In the genomic region with DNA sequence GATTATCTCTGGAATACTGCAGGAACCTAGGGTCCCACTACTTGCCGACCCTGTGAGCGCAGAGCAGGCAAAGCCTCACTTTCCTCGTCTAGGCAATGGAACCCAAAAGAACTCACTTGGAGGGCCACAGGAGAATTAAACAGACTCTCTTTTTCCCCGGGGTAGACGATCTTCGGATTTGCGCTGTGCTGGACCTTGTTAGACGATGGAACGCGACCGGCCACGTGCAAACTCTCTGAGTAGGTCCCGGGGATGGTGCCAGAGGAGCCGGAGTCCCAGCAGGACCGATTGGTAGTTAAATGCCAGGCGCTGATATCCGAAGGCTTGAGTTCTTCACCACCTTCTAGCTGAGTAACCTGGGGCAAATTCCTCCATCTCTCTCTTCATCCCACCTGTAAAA, we compare ENCODE assay signal across 8 cellular contexts. TPM values are rescaled to one million over a fixed set of nuclear protein-coding genes. Genes with fewer than 3 reads are reported as not detected.
DNase-seq lines count a peak whose midpoint lies in the region; ATAC-seq and TF ChIP-seq lines count a peak whose summit lies in the region.

No MANE protein-coding gene starts in this region.

- ATAC-seq in left cardiac atrium: no peak
- ATAC-seq in central memory CD8-positive, alpha-beta T cell (replicated peaks; ENCODE audit: extremely low read depth, poor library complexity, severe bottlenecking): no peak

- H3K4me1 ChIP-seq in left ventricle myocardium inferior (peaks cover 26% of the 10 kb centered on the region), mesodermal cell (ENCODE audit: control insufficient read depth, insufficient read depth, low read length, poor library complexity, severe bottlenecking) (peaks cover 5% of the 10 kb centered on the region), vagina (peaks cover 24% of the 10 kb centered on the region), uterus (no peaks in the 10 kb centered on the region)

- H3K4me1 Mint-ChIP-seq in central memory CD8-positive, alpha-beta T cell: peaks cover 11% of the 10 kb centered on the region

- H3K27ac Mint-ChIP-seq in central memory CD8-positive, alpha-beta T cell (ENCODE audit: low read depth): no peak overlapping the region

- WGBS in mesodermal cell (ENCODE audit: insufficient coverage in 2 of 2), 2 experiments: 7 to 12% methylated on average over 14 to 17 of the region's 17 CpGs

- H3K27me3 ChIP-seq in left ventricle myocardium inferior (ENCODE audit: low read depth) (peaks cover 98% of the 10 kb centered on the region), vagina (no peaks in the 10 kb centered on the region), uterus (no peaks in the 10 kb centered on the region)

- H3K9me3 Mint-ChIP-seq in central memory CD8-positive, alpha-beta T cell: no peaks in the 10 kb centered on the region

- H3K36me3 ChIP-seq in left ventricle myocardium inferior (no peaks in the 10 kb centered on the region), mesodermal cell (ENCODE audit: control insufficient read depth, insufficient read depth, low read length) (no peaks in the 10 kb centered on the region), vagina (no peaks in the 10 kb centered on the region), uterus (no peaks in the 10 kb centered on the region)

- TF ChIP-seq CTCF in left ventricle myocardium inferior (IDR thresholded peaks at IDR 0.05; ENCODE audit: borderline replicate concordance) (no peak), vagina (IDR thresholded peaks at IDR 0.05) (no peak), uterus (IDR thresholded peaks at IDR 0.05) (no peak)

- no peaks in the 10 kb centered on the region for H3K9me3 ChIP-seq in left ventricle myocardium inferior (replicated peaks)
- H3K9me3 ChIP-seq in mesodermal cell (ENCODE audit: control insufficient read depth, low read length): no peaks in the 10 kb centered on the region
- no peaks in the 10 kb centered on the region for H3K9me3 ChIP-seq in vagina
- no peaks in the 10 kb centered on the region for H3K9me3 ChIP-seq in uterus

- peaks cover 93% of the 10 kb centered on the region for H3K27me3 Mint-ChIP-seq in central memory CD8-positive, alpha-beta T cell

- H3K4me3 ChIP-seq in left ventricle myocardium inferior: peak overlapping the region; percentile 67
- H3K4me3 ChIP-seq in mesodermal cell (ENCODE audit: extremely low read depth, insufficient read depth, low read length, poor library complexity, severe bottlenecking): peak overlapping the region; percentile 49
- H3K4me3 ChIP-seq in vagina: peak overlapping the region; percentile 10 to 43
- H3K4me3 ChIP-seq in uterus: peak overlapping the region in 1 of 2 donors; percentile 22

- H3K4me3 Mint-ChIP-seq in central memory CD8-positive, alpha-beta T cell: peak overlapping the region; percentile 54

- no peak for DNase-seq in left ventricle myocardium inferior
- no peak for DNase-seq in left cardiac atrium
- no peak for DNase-seq in central memory CD8-positive, alpha-beta T cell (ENCODE audit: low spot score in 2 of 2)
- no peak for DNase-seq in vagina (ENCODE audit: extremely low spot score in 2 of 2)
- DNase-seq in uterus: no peak
- DNase-seq in cerebellar nuclear complex (lab: John Stamatoyannopoulos, UW): no peak
- no peak for DNase-seq in NCI-H146 treated with DMSO at 0.1 percent for 48 hours (lab: John Stamatoyannopoulos, UW; ENCODE audit: unreplicated experiment)

- intact Hi-C loops in left ventricle myocardium inferior (cut with micrococcal nuclease): no loop called here
- intact Hi-C loops in left cardiac atrium (cut with DNase I): no loop called here
- intact Hi-C loops in vagina (cut with DNase I): no loop called here
- intact Hi-C loops in uterus (cut with DNase I; ENCODE audit: low total_unique reads): no loop called here

- no peak overlapping the region for H3K27ac ChIP-seq in left ventricle myocardium inferior (replicated peaks)
- no peak overlapping the region for H3K27ac ChIP-seq in mesodermal cell (ENCODE audit: low read depth, low read length, severe bottlenecking)
- H3K27ac ChIP-seq in vagina: no peak overlapping the region
- H3K27ac ChIP-seq in uterus: no peak overlapping the region

- peaks cover 2% of the 10 kb centered on the region for H3K36me3 Mint-ChIP-seq in central memory CD8-positive, alpha-beta T cell (ENCODE audit: insufficient read depth)

- TF ChIP-seq POLR2A in vagina (IDR thresholded peaks at IDR 0.05): no peak
- TF ChIP-seq POLR2A in uterus (IDR thresholded peaks at IDR 0.05): no peak

RNA-seq across cellular contexts. Expression of a gene that starts 1.0 kb away (rescaled TPM):
- total RNA-seq in left ventricle myocardium inferior (8.4 TPM), left cardiac atrium (1 to 10 TPM; 1.3 to 3.3 TPM), vagina (4.7 TPM), uterus (10 to 100 TPM in 1 of 4 donors, 1 to 10 TPM in 3; 1.0 to 11.5 (median 5.0) TPM)
- 0.96 TPM for polyA plus RNA-seq in mesodermal cell (2013, experiment 1 of 2)
- polyA plus RNA-seq in mesodermal cell (2013, experiment 2 of 2): 0.61 TPM
